In genomic region chr6:107219851-107220250, GRCh38 we compare ENCODE assay signal across 26 cellular contexts.
A peak's percentile ranks its signal among the peaks of the same experiment; 100 is the strongest.
DNase-seq lines count a peak whose midpoint lies in the region; ATAC-seq, FAIRE-seq and TF ChIP-seq lines count a peak whose summit lies in the region.
"Had no signal": no experiment of that assay in that cellular context is flagged by ENCODE, and none has a peak within 500 bp of the region (broad histone marks: within the 10 kb centered on the region; RNA-seq: fewer than 3 reads in every experiment).

No MANE protein-coding gene starts in this region.

- no peaks in the 10 kb centered on the region for H3K36me3 ChIP-seq in GM12878 (ENCODE audit: control insufficient read depth in 2 of 2, insufficient read depth in 2 of 2, low read length in 1 of 2)

- TF ChIP-seq RAD21 in GM12878 (IDR thresholded peaks at IDR 0.05; ENCODE audit: insufficient read depth, low read depth, low read length): no peak

- SMC1A ChIA-PET in GM12878 (lab: Charles Lee; ENCODE audit: uncharacterized antibody, unreplicated experiment): no interaction called here

- H3K27ac Mint-ChIP-seq in Calu3 (ENCODE audit: unreplicated experiment): peak overlapping the region; percentile 53
- H3K27ac Mint-ChIP-seq in activated naive CD4-positive, alpha-beta T cell treated with anti-CD3 and anti-CD28 coated beads for 36 hours: no peak overlapping the region
- H3K27ac Mint-ChIP-seq: B cell; CD4-positive, alpha-beta T cell; CD8-positive, alpha-beta T cell had no signal

- no peaks in the 10 kb centered on the region for H3K27me3 Mint-ChIP-seq in Calu3 (ENCODE audit: unreplicated experiment)
- H3K27me3 Mint-ChIP-seq in activated naive CD4-positive, alpha-beta T cell treated with anti-CD3 and anti-CD28 coated beads for 36 hours (ENCODE audit: low read depth): no peaks in the 10 kb centered on the region
- H3K27me3 Mint-ChIP-seq: B cell; CD4-positive, alpha-beta T cell had no signal

- FAIRE-seq in GM18507 (lab: Jason Lieb, UNC): peak; percentile 59
- FAIRE-seq in GM12878 (lab: Jason Lieb, UNC): peak; percentile 38
- FAIRE-seq: A549, GM12892, GM19239 had no signal

- in situ Hi-C loops in GM12878 (cut with MboI): no loop called here

- H3K9ac ChIP-seq in GM12878 (ENCODE audit: control insufficient read depth, insufficient read depth, low read length): no peak overlapping the region
- H3K9ac ChIP-seq: BLaER1 treated with 17β-estradiol and CSF1 and Interleukin-3, amounts not matched to agents 10 nM and 100 nM had no signal

- H2AFZ ChIP-seq in GM12878 (ENCODE audit: control insufficient read depth, low read depth, low read length): no peak overlapping the region

- H3K4me3 Mint-ChIP-seq in Calu3 (ENCODE audit: low read depth, unreplicated experiment): no peak overlapping the region
- H3K4me3 Mint-ChIP-seq in activated naive CD4-positive, alpha-beta T cell treated with anti-CD3 and anti-CD28 coated beads for 36 hours: no peak overlapping the region
- H3K4me3 Mint-ChIP-seq: B cell; CD4-positive, alpha-beta T cell; CD8-positive, alpha-beta T cell had no signal

- WGBS in GM12878 (ENCODE audit: insufficient coverage, insufficient replicate concordance, low lambda C conversion rate, missing lambda C conversion rate): 96% methylated on average over 4 of the region's 4 CpGs

- RAD21 ChIA-PET in GM12878 (lab: Charles Lee; ENCODE audit: unreplicated experiment): no interaction called here

- no peak overlapping the region for H3K27ac ChIP-seq in GM12878 (ENCODE audit: control insufficient read depth, insufficient read depth)
- H3K27ac ChIP-seq: 22Rv1; A549; BLaER1 treated with 17β-estradiol and CSF1 and Interleukin-3, amounts not matched to agents 10 nM and 100 nM; C4-2B had no signal

- CTCF ChIA-PET in Calu3 (lab: Charles Lee): no interaction called here
- CTCF ChIA-PET in GM12878 (lab: Yijun Ruan, JAX): no interaction called here
- CTCF ChIA-PET in activated naive CD4-positive, alpha-beta T cell treated with anti-CD3 and anti-CD28 coated beads for 36 hours (lab: Charles Lee): no interaction called here

- no peaks in the 10 kb centered on the region for H3K9me3 Mint-ChIP-seq in Calu3 (ENCODE audit: low read depth, unreplicated experiment)
- no peaks in the 10 kb centered on the region for H3K9me3 Mint-ChIP-seq in activated naive CD4-positive, alpha-beta T cell treated with anti-CD3 and anti-CD28 coated beads for 36 hours
- H3K9me3 Mint-ChIP-seq: CD4-positive, alpha-beta T cell; CD8-positive, alpha-beta T cell had no signal

- H3K36me3 Mint-ChIP-seq in Calu3 (ENCODE audit: insufficient read depth, unreplicated experiment): no peaks in the 10 kb centered on the region
- peaks cover 1% of the 10 kb centered on the region for H3K36me3 Mint-ChIP-seq in activated naive CD4-positive, alpha-beta T cell treated with anti-CD3 and anti-CD28 coated beads for 36 hours (ENCODE audit: low read depth)

- POLR2A ChIA-PET in GM12878 (lab: Charles Lee): no interaction called here

- H3K9me3 ChIP-seq in GM12878 (replicated peaks; ENCODE audit: control insufficient read depth, insufficient read depth, low read length): no peaks in the 10 kb centered on the region
- H3K9me3 ChIP-seq: A549; BLaER1 treated with 17β-estradiol and CSF1 and Interleukin-3, amounts not matched to agents 10 nM and 100 nM; Caco-2 had no signal

- BruUV-seq in Calu3 (replicated peaks; lab: Mats Ljungman, UMichigan) (no TSS peak), GM12878 (replicated peaks; lab: Mats Ljungman, UMichigan) (no TSS peak)

- TF ChIP-seq CTCF in Calu3 (IDR thresholded peaks at IDR 0.05; ENCODE audit: unreplicated experiment) (no peak), GM12878 (IDR thresholded peaks at IDR 0.05 in 2 of 3, conservative IDR thresholded peaks at IDR 0.05 in 1 of 3; ENCODE audit: control insufficient read depth in 2 of 3, extremely low read depth in 1 of 3, insufficient read depth in 1 of 3, low read depth in 3 of 3, low read length in 3 of 3) (no peak)

- ATAC-seq in GM12878 (no peak), Right ventricle myocardium superior (ENCODE audit: poor library complexity) (no peak)
- ATAC-seq: A549; CD8-positive, alpha-beta T cell had no signal

- no peaks in the 10 kb centered on the region for H3K27me3 ChIP-seq in GM12878 (replicated peaks in 1 of 2; ENCODE audit: control insufficient read depth in 2 of 2, insufficient read depth in 2 of 2, low read length in 1 of 2)
- H3K27me3 ChIP-seq: BLaER1 treated with 17β-estradiol and CSF1 and Interleukin-3, amounts not matched to agents 10 nM and 100 nM had no signal

- intact Hi-C loops in Calu3 (cut with micrococcal nuclease; ENCODE audit: unreplicated experiment) (no loop called here), GM12878 (cut with micrococcal nuclease; ENCODE audit: unreplicated experiment) (no loop called here), Right ventricle myocardium superior (cut with DNase I) (no loop called here)
- intact Hi-C loops in activated naive CD4-positive, alpha-beta T cell treated with anti-CD3 and anti-CD28 coated beads for 36 hours (cut with micrococcal nuclease): no loop called here

- no peaks in the 10 kb centered on the region for H3K79me2 ChIP-seq in GM12878 (ENCODE audit: control insufficient read depth, insufficient read depth, low read length)

- no peak overlapping the region for H3K4me2 ChIP-seq in GM12878 (ENCODE audit: control insufficient read depth, insufficient read depth)
- H3K4me2 ChIP-seq: A549; BLaER1 treated with 17β-estradiol and CSF1 and Interleukin-3, amounts not matched to agents 10 nM and 100 nM had no signal

- TF ChIP-seq EP300 in GM12878 (IDR thresholded peaks at IDR 0.05; ENCODE audit: borderline replicate concordance in 1 of 2, control insufficient read depth in 1 of 2, low read depth in 2 of 2, low read length in 2 of 2): no peak

- TF ChIP-seq POLR2A in GM12878 (IDR thresholded peaks at IDR 0.05; ENCODE audit: low read depth, low read length): no peak

- H3K4me3 ChIP-seq in GM12878: no peak overlapping the region
- H3K4me3 ChIP-seq: A549; BLaER1 treated with 17β-estradiol and CSF1 and Interleukin-3, amounts not matched to agents 10 nM and 100 nM had no signal

- no peaks in the 10 kb centered on the region for H3K4me1 Mint-ChIP-seq in Calu3 (ENCODE audit: low read depth, unreplicated experiment)
- H3K4me1 Mint-ChIP-seq in activated naive CD4-positive, alpha-beta T cell treated with anti-CD3 and anti-CD28 coated beads for 36 hours (ENCODE audit: low read depth): no peaks in the 10 kb centered on the region
- H3K4me1 Mint-ChIP-seq: B cell had no signal

- DNase-seq in Calu3 (no peak), GM18507 (ENCODE audit: extremely low spot score, insufficient read length, low read depth) (no peak), NCI-H526 treated with DMSO at 0.1 percent for 48 hours (lab: John Stamatoyannopoulos, UW) (peak; percentile 9), GM12878 (ENCODE audit: low read depth, low spot score) (no peak), Right ventricle myocardium superior (no peak), NCI-H1694 treated with DMSO at 0.1 percent for 48 hours (lab: John Stamatoyannopoulos, UW) (no peak)
- DNase-seq in stimulated activated CD4-positive, alpha-beta T cell treated with anti-CD3 and anti-CD28 coated beads, Interleukin-4, amount 100 ng/mL, for 24 hours: no peak
- DNase-seq in activated naive CD4-positive, alpha-beta T cell treated with anti-CD3 and anti-CD28 coated beads for 36 hours: no peak
- DNase-seq: AML-193; Caco-2; CD4-positive, alpha-beta T cell; CD8-positive, alpha-beta T cell; DMS 273 treated with DMSO at 0.1 percent for 48 hours; DMS153; DMS53; DMS79; DND-41; EL; GDM1 had no signal

- H4K20me1 ChIP-seq in GM12878 (ENCODE audit: control insufficient read depth, insufficient read depth): no peaks in the 10 kb centered on the region
- H4K20me1 ChIP-seq: BLaER1 treated with 17β-estradiol and CSF1 and Interleukin-3, amounts not matched to agents 10 nM and 100 nM had no signal

- no peaks in the 10 kb centered on the region for H3K4me1 ChIP-seq in GM12878 (ENCODE audit: control insufficient read depth, insufficient read depth, low read length)
- H3K4me1 ChIP-seq: BLaER1 treated with 17β-estradiol and CSF1 and Interleukin-3, amounts not matched to agents 10 nM and 100 nM had no signal

TF ChIP-seq in GM12878, 131 proteins besides CTCF, POLR2A, EP300 and RAD21 (continues in another document):
- TF ChIP-seq IRF4 (IDR thresholded peaks at IDR 0.05; ENCODE audit: low read depth, low read length) (no peak), SKIL (IDR thresholded peaks at IDR 0.05; ENCODE audit: low read depth, poor library complexity, severe bottlenecking) (no peak), NFXL1 (IDR thresholded peaks at IDR 0.05; ENCODE audit: borderline replicate concordance) (no peak), ATF2 (IDR thresholded peaks at IDR 0.05; ENCODE audit: low read length) (no peak), BHLHE40 (IDR thresholded peaks at IDR 0.05; ENCODE audit: borderline replicate concordance in 1 of 2, low read depth in 2 of 2, low read length in 1 of 2) (no peak)
